25 cellular contexts compared by ENCODE assay signal in the genomic region with DNA sequence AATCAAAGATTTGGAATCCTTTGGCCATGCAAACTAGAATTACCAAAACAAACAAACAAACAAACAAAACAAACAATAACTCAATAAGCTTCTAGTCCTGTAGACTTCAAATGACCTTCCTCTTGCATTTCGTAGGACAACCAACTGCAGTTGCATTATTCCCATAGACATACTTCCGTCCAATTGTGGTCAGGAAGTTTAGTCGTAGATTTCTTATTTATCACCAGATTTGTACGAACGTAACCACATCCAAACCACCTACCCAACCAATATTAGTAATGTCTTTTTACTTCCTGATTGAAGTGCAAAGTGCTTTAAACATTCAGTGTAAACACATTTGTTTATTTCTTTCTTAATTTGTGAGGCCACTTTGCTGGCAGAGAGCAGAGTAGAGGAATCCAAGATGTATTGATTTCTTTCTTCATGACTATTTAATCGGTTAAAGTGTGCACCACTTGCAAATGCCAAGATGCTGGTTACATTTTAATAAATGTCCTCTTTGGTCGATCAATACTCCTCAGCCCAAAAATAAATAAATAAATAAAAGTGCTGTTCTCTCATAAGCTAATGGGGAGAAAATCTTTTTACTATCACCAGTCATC.
"Had no signal": no experiment of that assay in that cellular context is flagged by ENCODE, and none has a peak within 500 bp of the region (broad histone marks: within the 10 kb centered on the region; RNA-seq: fewer than 3 reads in every experiment).

No MANE protein-coding gene starts in this region.

- H3K36me3 ChIP-seq: esophagus muscularis mucosa, gastroesophageal sphincter, heart left ventricle, left lung, lower lobe of right lung had no signal

- H3K4me3 ChIP-seq: coronary artery, dorsolateral prefrontal cortex, esophagus muscularis mucosa, gastroesophageal sphincter, heart left ventricle, hepatocyte, left lung, lower lobe of right lung had no signal

- H3K9me3 ChIP-seq: lower lobe of right lung had no signal

- ATAC-seq: foreskin keratinocyte, gastroesophageal sphincter, heart left ventricle, left colon, left lung, left ventricle myocardium superior, lower lobe of right lung had no signal

- H3K4me1 ChIP-seq: esophagus muscularis mucosa, foreskin keratinocyte, gastroesophageal sphincter, heart left ventricle, left lung, lower lobe of right lung had no signal

- H3K27me3 ChIP-seq: dorsolateral prefrontal cortex, esophagus muscularis mucosa, foreskin keratinocyte, gastroesophageal sphincter, heart left ventricle, hepatocyte, left lung had no signal

- H3K79me2 ChIP-seq: hepatocyte had no signal

- H3K27ac ChIP-seq: coronary artery, dorsolateral prefrontal cortex, esophagus muscularis mucosa, foreskin keratinocyte, gastroesophageal sphincter, heart left ventricle, hepatocyte, left lung, lower lobe of right lung had no signal

- DNase-seq: dermis blood vessel endothelial cell; dorsolateral prefrontal cortex; effector CD4-positive, alpha-beta T cell; effector memory CD4-positive, alpha-beta T cell; foreskin keratinocyte; heart left ventricle; hypothalamus; immature natural killer cell; islet precursor cell; kidney; kidney glomerular epithelial cell; left colon; left lung; left ventricle myocardium superior; lower lobe of right lung; mesendoderm; midbrain; naive B cell had no signal

- H3K4me2 ChIP-seq: hepatocyte had no signal

- H2AFZ ChIP-seq: hepatocyte had no signal

- FAIRE-seq: colon, endothelial cell of umbilical vein, frontal cortex, kidney had no signal
